ENCODE assay signal across 25 cellular contexts in genomic region chr14:40733206-40733605, GRCh38.
A peak's percentile ranks its signal among the peaks of the same experiment; 100 is the strongest.
DNase-seq lines count a peak whose midpoint lies in the region; ATAC-seq, FAIRE-seq and TF ChIP-seq lines count a peak whose summit lies in the region.
"Had no signal": no experiment of that assay in that cellular context is flagged by ENCODE, and none has a peak within 500 bp of the region (broad histone marks: within the 10 kb centered on the region; RNA-seq: fewer than 3 reads in every experiment).

No MANE protein-coding gene starts in this region.

- no peak overlapping the region for H2BK20ac ChIP-seq in IMR-90 (ENCODE audit: low read depth, low read length)

- H2AK5ac ChIP-seq in IMR-90 (ENCODE audit: low read depth, low read length), result no peak overlapping the region

- ATAC-seq in A549, result no peak
- ATAC-seq in IMR-90 (ENCODE audit: low read depth), result no peak
- ATAC-seq in HG02938 (IDR thresholded peaks at IDR 0.05; ENCODE audit: unreplicated experiment), result no peak
- ATAC-seq: CD8-positive, alpha-beta T cell; GM12878 had no signal

- H2BK5ac ChIP-seq in IMR-90 (ENCODE audit: low read depth, low read length, poor library complexity, severe bottlenecking), result no peak overlapping the region

- POLR2A ChIA-PET in A549 (lab: Yijun Ruan, JAX), result no interaction called here
- POLR2A ChIA-PET in IMR-90 (lab: Charles Lee; ENCODE audit: unreplicated experiment), result no interaction called here

- intact Hi-C loops in IMR-90 (cut with micrococcal nuclease), result no loop called here

- H4K20me1 ChIP-seq in IMR-90 (ENCODE audit: insufficient read depth, low read length) (no peaks in the 10 kb centered on the region), osteoblast (ENCODE audit: insufficient read depth, low read length) (no peaks in the 10 kb centered on the region)
- H4K20me1 ChIP-seq: BLaER1 treated with 17β-estradiol and CSF1 and Interleukin-3, amounts not matched to agents 10 nM and 100 nM had no signal

- H3K79me2 ChIP-seq in osteoblast (ENCODE audit: insufficient read depth, low read length), result no peaks in the 10 kb centered on the region

- DNase-seq in A549 (ENCODE audit: low read depth in 1 of 2, low spot score in 1 of 2), result no peak
- DNase-seq in IMR-90, result no peak
- DNase-seq in osteoblast (ENCODE audit: insufficient read length, low spot score, missing footprints), result peak; percentile 21
- DNase-seq in RPMI8226, result no peak
- DNase-seq in COLO668 (lab: John Stamatoyannopoulos, UW; ENCODE audit: unreplicated experiment), result no peak
- DNase-seq: 8988T; AML-193; CD4-positive, alpha-beta T cell; CD8-positive, alpha-beta T cell; COR-L47; DMS 273 treated with DMSO at 0.1 percent for 48 hours; DMS153; DMS53; DMS79; DND-41; EL; GDM1 had no signal

- H3K9me3 ChIP-seq in A549 (no peaks in the 10 kb centered on the region; the same call in 1 of the 3 replicates), IMR-90 (ENCODE audit: control insufficient read depth, insufficient read depth, low read length) (peaks cover 8% of the 10 kb centered on the region), osteoblast (ENCODE audit: low read depth, low read length) (peaks cover 2% of the 10 kb centered on the region)

- CTCF ChIA-PET in A549 (lab: Yijun Ruan, JAX) (no interaction called here), IMR-90 (lab: Yijun Ruan, JAX) (no interaction called here)

- TF ChIP-seq CTCF in A549 (IDR thresholded peaks at IDR 0.05), result no peak
- no peak for TF ChIP-seq CTCF in IMR-90 (conservative IDR thresholded peaks at IDR 0.05; ENCODE audit: low read depth, low read length)
- no peak for TF ChIP-seq CTCF in osteoblast (IDR thresholded peaks at IDR 0.05; ENCODE audit: extremely low read depth, low read depth, low read length)

- no peak for TF ChIP-seq EP300 in A549 (IDR thresholded peaks at IDR 0.05)

- no TSS peak for BruUV-seq in IMR-90 (replicated peaks; lab: Mats Ljungman, UMichigan)

- no peak overlapping the region for H2BK120ac ChIP-seq in IMR-90 (ENCODE audit: low read depth, low read length)

- no peak overlapping the region for H3K27ac ChIP-seq in A549
- no peak overlapping the region for H3K27ac ChIP-seq in IMR-90 (ENCODE audit: insufficient read depth, low read length)
- no peak overlapping the region for H3K27ac ChIP-seq in osteoblast (ENCODE audit: low read depth, low read length)
- H3K27ac ChIP-seq: BLaER1 treated with 17β-estradiol and CSF1 and Interleukin-3, amounts not matched to agents 10 nM and 100 nM; C4-2B had no signal

- H2AFZ ChIP-seq in IMR-90 (replicated peaks; ENCODE audit: low read length, poor library complexity) (no peak overlapping the region), osteoblast (ENCODE audit: low read length) (no peak overlapping the region)

- 0% methylated on average over 1 of the region's 1 CpG for WGBS in A549 (ENCODE audit: missing lambda C conversion rate)
- no CpG with 5 or more reads among the region's 1 CpG for WGBS in IMR-90 (ENCODE audit: extremely low coverage in 2 of 2, insufficient read length in 1 of 2), 2 experiments

- no peak overlapping the region for H3K4ac ChIP-seq in IMR-90 (ENCODE audit: low read depth, low read length)

- no peak overlapping the region for H3K9ac ChIP-seq in IMR-90 (ENCODE audit: low read depth, low read length)
- H3K9ac ChIP-seq: BLaER1 treated with 17β-estradiol and CSF1 and Interleukin-3, amounts not matched to agents 10 nM and 100 nM had no signal

- H3K14ac ChIP-seq in IMR-90 (replicated peaks; ENCODE audit: low read depth, low read length), result no peak overlapping the region

- no peak overlapping the region for H4K91ac ChIP-seq in IMR-90 (ENCODE audit: insufficient read depth, low read depth, low read length)

- in situ Hi-C loops in IMR-90 (cut with MboI; ENCODE audit: low sequenced_read_pairs), result no loop called here

- no peak overlapping the region for H3K56ac ChIP-seq in IMR-90 (ENCODE audit: extremely low read depth, insufficient read depth, low read length)

- H3K79me1 ChIP-seq in IMR-90 (ENCODE audit: low read depth in 1 of 2, low read length in 2 of 2), result no peaks in the 10 kb centered on the region

- no peak overlapping the region for H3K18ac ChIP-seq in IMR-90 (ENCODE audit: low read depth, low read length)

- no peak overlapping the region for H2AK9ac ChIP-seq in IMR-90 (replicated peaks; ENCODE audit: low read depth, low read length, poor library complexity)

- no peak overlapping the region for H3K4me2 ChIP-seq in A549
- no peak overlapping the region for H3K4me2 ChIP-seq in IMR-90 (ENCODE audit: low read depth, low read length)
- no peak overlapping the region for H3K4me2 ChIP-seq in osteoblast (ENCODE audit: insufficient read depth, low read length)
- H3K4me2 ChIP-seq: BLaER1 treated with 17β-estradiol and CSF1 and Interleukin-3, amounts not matched to agents 10 nM and 100 nM had no signal

- no peak for TF ChIP-seq RAD21 in A549 (conservative IDR thresholded peaks at IDR 0.05 in 1 of 2, IDR thresholded peaks at IDR 0.05 in 1 of 2)
- no peak for TF ChIP-seq RAD21 in IMR-90 (IDR thresholded peaks at IDR 0.05; ENCODE audit: low read length)

- no peak overlapping the region for H4K8ac ChIP-seq in IMR-90 (ENCODE audit: low read depth in 2 of 2, low read length in 2 of 2)

- no peak overlapping the region for H4K5ac ChIP-seq in IMR-90 (ENCODE audit: low read depth, low read length)

- no peaks in the 10 kb centered on the region for H3K36me3 ChIP-seq in IMR-90 (ENCODE audit: control insufficient read depth, insufficient read depth, low read length)
- no peaks in the 10 kb centered on the region for H3K36me3 ChIP-seq in osteoblast (ENCODE audit: insufficient read depth, low read length)

- H2BK15ac ChIP-seq in IMR-90 (ENCODE audit: low read depth, low read length), result no peak overlapping the region

- no peaks in the 10 kb centered on the region for H3K9me1 ChIP-seq in IMR-90 (ENCODE audit: insufficient read depth, low read length)

- H3K4me3 ChIP-seq in A549, result no peak overlapping the region
- H3K4me3 ChIP-seq in IMR-90 (ENCODE audit: insufficient read depth, low read depth, low read length), result no peak overlapping the region
- no peak overlapping the region for H3K4me3 ChIP-seq in osteoblast (ENCODE audit: insufficient read depth, low read length)
- H3K4me3 ChIP-seq: BLaER1 treated with 17β-estradiol and CSF1 and Interleukin-3, amounts not matched to agents 10 nM and 100 nM; GM12878 had no signal

- TF ChIP-seq POLR2A in A549 (IDR thresholded peaks at IDR 0.05; ENCODE audit: low read length) (no peak), IMR-90 (IDR thresholded peaks at IDR 0.05; ENCODE audit: low read depth, low read length) (no peak)

- no peak for FAIRE-seq in A549 (lab: Jason Lieb, UNC)
- FAIRE-seq in colon (lab: Jason Lieb, UNC), result peak; percentile 55
- FAIRE-seq: A204.1, GM12878, GM12892, GM18507 had no signal

- dilution Hi-C loops in IMR-90 (cut with HindIII; ENCODE audit: low sequenced_read_pairs, unreplicated experiment), result no loop called here

- H3K4me1 ChIP-seq in A549 (no peaks in the 10 kb centered on the region), IMR-90 (ENCODE audit: control insufficient read depth, insufficient read depth, low read length) (no peaks in the 10 kb centered on the region), osteoblast (ENCODE audit: insufficient read depth, low read length) (no peaks in the 10 kb centered on the region)
- H3K4me1 ChIP-seq: BLaER1 treated with 17β-estradiol and CSF1 and Interleukin-3, amounts not matched to agents 10 nM and 100 nM had no signal

- no peak overlapping the region for H3K23ac ChIP-seq in IMR-90 (ENCODE audit: low read depth, low read length)

- no peaks in the 10 kb centered on the region for H3K27me3 ChIP-seq in IMR-90 (ENCODE audit: control insufficient read depth, insufficient read depth, low read length)
- no peaks in the 10 kb centered on the region for H3K27me3 ChIP-seq in osteoblast (ENCODE audit: insufficient read depth, low read length)
- H3K27me3 ChIP-seq: BLaER1 treated with 17β-estradiol and CSF1 and Interleukin-3, amounts not matched to agents 10 nM and 100 nM had no signal

TF ChIP-seq in A549, 52 proteins besides CTCF, POLR2A, EP300 and RAD21:
- peak; percentile 74 for TF ChIP-seq MAFK (IDR thresholded peaks at IDR 0.05; ENCODE audit: partially characterized antibody)
- no peak for TF ChIP-seq KDM5A (IDR thresholded peaks at IDR 0.05)

TF ChIP-seq in IMR-90, 13 proteins besides CTCF, POLR2A, EP300 and RAD21:
- TF ChIP-seq FOS (IDR thresholded peaks at IDR 0.05; ENCODE audit: low read depth, low read length), result no peak
- TF ChIP-seq CHD1 (IDR thresholded peaks at IDR 0.05; ENCODE audit: low read depth, low read length), result no peak
- TF ChIP-seq MAFK (IDR thresholded peaks at IDR 0.05; ENCODE audit: low read depth, low read length), result peak; percentile 79
- TF ChIP-seq NFE2L2 (IDR thresholded peaks at IDR 0.05; ENCODE audit: low read depth, low read length), result no peak
- no peak for TF ChIP-seq BHLHE40 (IDR thresholded peaks at IDR 0.05; ENCODE audit: low read depth, low read length)
- TF ChIP-seq USF2 (IDR thresholded peaks at IDR 0.05; ENCODE audit: low read depth, low read length), result no peak
